Comparison of ENCODE assay signal across 25 cellular contexts in genomic region chr12:22234561-22234960, GRCh38.
DNase-seq lines count a peak whose midpoint lies in the region; TF ChIP-seq lines count a peak whose summit lies in the region.
"Had no signal": no experiment of that assay in that cellular context is flagged by ENCODE, and none has a peak within 500 bp of the region (broad histone marks: within the 10 kb centered on the region; RNA-seq: fewer than 3 reads in every experiment).

No MANE protein-coding gene starts in this region.

- H3K4me3 Mint-ChIP-seq in CD4-positive, alpha-beta memory T cell = no peak overlapping the region
- H3K4me3 Mint-ChIP-seq: activated naive CD8-positive, alpha-beta T cell treated with anti-CD3 and anti-CD28 coated beads, Interleukin-2, amount 50 U/mL, for 24 hours; natural killer cell treated with Interleukin-12 subunit alpha and Interleukin-12 subunit beta and Interleukin-15 and Interleukin-18, amount 100 ng/mL, for 72 hours; stimulated activated memory B cell treated with anti-CD40 and anti-IgM and Interleukin-4, amounts not matched to agents 10 μg/mL and 1 μg/mL and 100 μg/mL, for 72 hours; T-cell had no signal

- peaks cover 3 to 24% of the 10 kb centered on the region in 2 donors for H3K36me3 Mint-ChIP-seq in CD4-positive, alpha-beta memory T cell
- H3K36me3 Mint-ChIP-seq: natural killer cell treated with Interleukin-12 subunit alpha and Interleukin-12 subunit beta and Interleukin-15 and Interleukin-18, amount 100 ng/mL, for 72 hours; stimulated activated memory B cell treated with anti-CD40 and anti-IgM and Interleukin-4, amounts not matched to agents 10 μg/mL and 1 μg/mL and 100 μg/mL, for 72 hours had no signal

- no peak overlapping the region for H2AFZ ChIP-seq in GM23248
- H2AFZ ChIP-seq: parathyroid adenoma had no signal

- H4K20me1 ChIP-seq in GM23248 (ENCODE audit: insufficient read depth) = no peaks in the 10 kb centered on the region

- H3K4me1 Mint-ChIP-seq in CD4-positive, alpha-beta memory T cell = peaks cover 0 to 11% (median 7%) of the 10 kb centered on the region in 4 donors
- H3K4me1 Mint-ChIP-seq: activated naive CD8-positive, alpha-beta T cell treated with anti-CD3 and anti-CD28 coated beads, Interleukin-2, amount 50 U/mL, for 24 hours; stimulated activated memory B cell treated with anti-CD40 and anti-IgM and Interleukin-4, amounts not matched to agents 10 μg/mL and 1 μg/mL and 100 μg/mL, for 72 hours had no signal

- TF ChIP-seq CTCF in AG09309 (IDR thresholded peaks at IDR 0.05; ENCODE audit: control insufficient read depth, insufficient read depth, low read depth, low read length, missing control alignments) (no peak), astrocyte of the spinal cord (IDR thresholded peaks at IDR 0.05; ENCODE audit: low read depth, low read length) (no peak), fibroblast of villous mesenchyme (IDR thresholded peaks at IDR 0.05; ENCODE audit: insufficient read depth, low read depth, low read length) (no peak), GM10248 (IDR thresholded peaks at IDR 0.05; ENCODE audit: control extremely low read depth, extremely low read depth, low read depth, missing control alignments) (no peak)

- DNase-seq in AG09309 (ENCODE audit: low read depth) = peak; percentile 51
- DNase-seq in GM23248 = peak; percentile 79
- DNase-seq in astrocyte of the spinal cord (ENCODE audit: low read depth, low spot score) = peak; percentile 62
- peak; percentile 39 for DNase-seq in fibroblast of villous mesenchyme (ENCODE audit: low read depth)
- DNase-seq in CD4-positive, alpha-beta memory T cell = no peak
- no peak for DNase-seq in NK-92 (lab: John Stamatoyannopoulos, UW; ENCODE audit: unreplicated experiment)
- DNase-seq in GM10248 (ENCODE audit: extremely low spot score) = no peak
- no peak for DNase-seq in midbrain (lab: John Stamatoyannopoulos, UW)
- DNase-seq: activated CD4-positive, alpha-beta T cell treated with anti-CD3 and anti-CD28 coated beads for 48 hours; activated CD8-positive, alpha-beta memory T cell treated with anti-CD3 and anti-CD28 coated beads, Interleukin-2, amount 50 U/mL, for 4 hours; activated naive CD8-positive, alpha-beta T cell treated with anti-CD3 and anti-CD28 coated beads, Interleukin-2, amount 50 U/mL, for 24 hours; DMS79 treated with DMSO at 0.1 percent for 48 hours; glutamatergic neuron; left cardiac atrium; NCI-H146; NCI-H2171; NCI-H526 treated with DMSO at 0.1 percent for 48 hours; SHP77 treated with DMSO at 0.1 percent for 48 hours; stimulated activated CD4-positive, alpha-beta T cell treated with anti-CD3 and anti-CD28 coated beads, Interleukin-1b, Interleukin-23, amount 100 ng/mL, for 48 hours; T-cell had no signal

- H3K27me3 ChIP-seq in GM23248 (replicated peaks; ENCODE audit: insufficient read depth) = no peaks in the 10 kb centered on the region
- H3K27me3 ChIP-seq in CD4-positive, alpha-beta memory T cell (ENCODE audit: insufficient read depth, low read length) = no peaks in the 10 kb centered on the region

- in situ Hi-C loops in GM23248 (cut with MboI) (no loop called here), astrocyte of the spinal cord (cut with HindIII; ENCODE audit: low sequenced_read_pairs) (no loop called here)

- no peaks in the 10 kb centered on the region for H3K9me3 Mint-ChIP-seq in CD4-positive, alpha-beta memory T cell
- H3K9me3 Mint-ChIP-seq: activated T-helper 2 cell treated with anti-CD3 and anti-CD28 coated beads, Interferon-gamma antibody, Interleukin-2, Interleukin-4, amounts not matched to agents 10 μg/mL and 5 μg/mL and 100 μg/mL, durations not matched to agents 14 hours and 24 hours and 36 hours; natural killer cell treated with Interleukin-12 subunit alpha and Interleukin-12 subunit beta and Interleukin-15 and Interleukin-18, amount 100 ng/mL, for 72 hours had no signal

- POLR2A ChIA-PET in CD4-positive, alpha-beta memory T cell (lab: Charles Lee; ENCODE audit: partially characterized antibody) = no interaction called here
- POLR2A ChIA-PET in GM10248 (lab: Yijun Ruan, JAX) = no interaction called here

- no peaks in the 10 kb centered on the region for H3K9me2 ChIP-seq in GM23248 (ENCODE audit: insufficient read depth)

- no peaks in the 10 kb centered on the region for H3K79me2 ChIP-seq in GM23248 (ENCODE audit: insufficient read depth)
- H3K79me2 ChIP-seq: parathyroid adenoma had no signal

- no peaks in the 10 kb centered on the region for H3K27me3 Mint-ChIP-seq in CD4-positive, alpha-beta memory T cell
- H3K27me3 Mint-ChIP-seq: T-cell had no signal

- CTCF ChIA-PET in CD4-positive, alpha-beta memory T cell (lab: Charles Lee; ENCODE audit: partially characterized antibody) = no interaction called here
- CTCF ChIA-PET in GM10248 (lab: Yijun Ruan, JAX) = no interaction called here

- no peak overlapping the region for H3K27ac ChIP-seq in GM23248
- H3K27ac ChIP-seq in CD4-positive, alpha-beta memory T cell (ENCODE audit: low read depth, low read length) = no peak overlapping the region
- H3K27ac ChIP-seq: parathyroid adenoma, thoracic aorta had no signal

- H3K36me3 ChIP-seq in GM23248 (ENCODE audit: low read depth) = no peaks in the 10 kb centered on the region
- H3K36me3 ChIP-seq in CD4-positive, alpha-beta memory T cell (ENCODE audit: insufficient read depth, low read length) = no peaks in the 10 kb centered on the region
- H3K36me3 ChIP-seq: thoracic aorta had no signal

- H3K9ac ChIP-seq in GM23248 = no peak overlapping the region
- H3K9ac ChIP-seq: parathyroid adenoma had no signal

- H3K4me3 ChIP-seq in AG09309 (ENCODE audit: control insufficient read depth, low read depth, low read length) (no peak overlapping the region), GM23248 (no peak overlapping the region), astrocyte of the spinal cord (ENCODE audit: low read depth, low read length) (no peak overlapping the region), fibroblast of villous mesenchyme (ENCODE audit: low read depth, low read length) (no peak overlapping the region)
- no peak overlapping the region for H3K4me3 ChIP-seq in CD4-positive, alpha-beta memory T cell (ENCODE audit: low read length in 2 of 2)
- H3K4me3 ChIP-seq: thoracic aorta had no signal

- no peaks in the 10 kb centered on the region for H3F3A ChIP-seq in GM23248 (ENCODE audit: insufficient read depth)

- H3K27ac Mint-ChIP-seq in CD4-positive, alpha-beta memory T cell = peak overlapping the region in 1 of 7 donors; percentile 84
- H3K27ac Mint-ChIP-seq: activated naive CD8-positive, alpha-beta T cell treated with anti-CD3 and anti-CD28 coated beads, Interleukin-2, amount 50 U/mL, for 24 hours; activated T-helper 2 cell treated with anti-CD3 and anti-CD28 coated beads, Interferon-gamma antibody, Interleukin-2, Interleukin-4, amounts not matched to agents 10 μg/mL and 5 μg/mL and 100 μg/mL, durations not matched to agents 14 hours and 24 hours and 36 hours; natural killer cell treated with Interleukin-12 subunit alpha and Interleukin-12 subunit beta and Interleukin-15 and Interleukin-18, amount 100 ng/mL, for 72 hours; stimulated activated memory B cell treated with anti-CD40 and anti-IgM and Interleukin-4, amounts not matched to agents 10 μg/mL and 1 μg/mL and 100 μg/mL, for 72 hours; T-cell had no signal

- peak overlapping the region; percentile 38 for H3K4me2 ChIP-seq in GM23248 (ENCODE audit: unreplicated experiment)

- intact Hi-C loops in CD4-positive, alpha-beta memory T cell (cut with micrococcal nuclease) = no loop called here

- H3K4me1 ChIP-seq in GM23248 (ENCODE audit: insufficient read depth) = peaks cover 9% of the 10 kb centered on the region; the same call in 1 of the 2 replicates
- H3K4me1 ChIP-seq in CD4-positive, alpha-beta memory T cell (ENCODE audit: insufficient read depth, low read length) = no peaks in the 10 kb centered on the region
- H3K4me1 ChIP-seq: parathyroid adenoma had no signal

- H3K9me3 ChIP-seq in GM23248 (ENCODE audit: low read depth) = peaks cover 3% of the 10 kb centered on the region
- H3K9me3 ChIP-seq in CD4-positive, alpha-beta memory T cell (ENCODE audit: control insufficient read depth in 1 of 2, low read length in 2 of 2) = no peaks in the 10 kb centered on the region
- H3K9me3 ChIP-seq: thoracic aorta had no signal

Comparison
In these comparisons a context has a peak if more than half of its experiments do, and no peak if none do; other contexts are left out.
1. DNase-seq: peak in AG09309 (single experiment), GM23248 (single experiment), astrocyte of the spinal cord (single experiment) and fibroblast of villous mesenchyme (single experiment); none in CD4-positive, alpha-beta memory T cell (0 of 5), NK-92 (single experiment), GM10248 (single experiment) and midbrain (single experiment).